2 cellular contexts compared by ENCODE assay signal in the genomic region with DNA sequence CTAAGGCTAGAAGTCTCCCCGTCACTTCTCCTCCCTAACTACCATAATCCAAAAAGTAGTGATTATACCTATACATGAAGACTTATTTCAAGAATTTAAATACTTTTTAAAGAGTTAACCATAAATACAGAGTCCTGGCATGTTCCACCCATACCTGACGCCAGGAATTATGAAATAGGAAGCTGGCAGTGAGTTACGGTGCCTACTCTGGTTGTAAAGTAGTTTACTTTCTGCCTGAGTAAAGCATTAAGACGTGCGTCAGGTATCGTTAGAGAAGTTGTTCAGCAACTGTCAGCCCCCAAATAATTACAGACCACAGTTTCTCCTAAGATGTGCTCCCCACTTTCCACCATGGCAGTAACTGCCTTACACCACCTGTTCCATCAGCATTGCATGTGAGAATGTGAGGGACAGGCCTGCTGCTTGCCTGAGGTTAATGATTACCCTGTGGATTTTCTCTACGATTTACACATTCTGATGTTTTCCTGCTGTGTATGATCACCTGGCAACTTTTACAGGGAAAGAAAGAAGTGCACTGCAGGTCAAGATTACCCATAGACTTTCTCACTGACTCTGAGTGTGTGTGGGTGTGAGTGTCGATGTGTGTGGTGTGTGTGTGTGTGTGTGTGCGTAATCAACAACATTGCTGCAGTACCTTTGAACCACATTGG.
A peak's percentile ranks its signal among the peaks of the same experiment; 100 is the strongest.
TF ChIP-seq lines count a peak whose summit lies in the region.

No MANE protein-coding gene starts in this region.

TF ChIP-seq in H1, 55 proteins besides CTCF, POLR2A, EP300 and RAD21:
- TF ChIP-seq EZH2 (IDR thresholded peaks at IDR 0.05; ENCODE audit: low read depth, low read length, severe bottlenecking) = no peak
- no peak for TF ChIP-seq YY1 (IDR thresholded peaks at IDR 0.05; ENCODE audit: low read depth, low read length)
- no peak for TF ChIP-seq ASH2L (IDR thresholded peaks at IDR 0.05; ENCODE audit: low read length)
- no peak for TF ChIP-seq NANOG (IDR thresholded peaks at IDR 0.05; ENCODE audit: insufficient read depth, low read depth, low read length, poor library complexity, severe bottlenecking)
- TF ChIP-seq CTBP2 (IDR thresholded peaks at IDR 0.05; ENCODE audit: borderline replicate concordance, insufficient read depth, insufficient read length, low read length) = no peak
- TF ChIP-seq RXRA (IDR thresholded peaks at IDR 0.05; ENCODE audit: insufficient read depth, low read depth, low read length) = no peak
- TF ChIP-seq CBX5 (IDR thresholded peaks at IDR 0.05; ENCODE audit: low read depth, low read length) = no peak
- TF ChIP-seq E2F6 (IDR thresholded peaks at IDR 0.05) = no peak
- no peak for TF ChIP-seq RFX5 (IDR thresholded peaks at IDR 0.05; ENCODE audit: borderline replicate concordance, low read depth, low read length)
- no peak for TF ChIP-seq PHF8 (conservative IDR thresholded peaks at IDR 0.05; ENCODE audit: low read depth, low read length)
- no peak for TF ChIP-seq KDM1A (IDR thresholded peaks at IDR 0.05; ENCODE audit: borderline replicate concordance, low read length)
- TF ChIP-seq SAP30 (IDR thresholded peaks at IDR 0.05; ENCODE audit: insufficient read depth, insufficient replicate concordance, low read length) = no peak
- no peak for TF ChIP-seq SIX5 (IDR thresholded peaks at IDR 0.05; ENCODE audit: low read depth, low read length)
- TF ChIP-seq RBBP5 (IDR thresholded peaks at IDR 0.05; ENCODE audit: borderline replicate concordance, low read depth, low read length) = no peak
- TF ChIP-seq BRCA1 (IDR thresholded peaks at IDR 0.05; ENCODE audit: low read depth, low read length) = no peak
- TF ChIP-seq ZNF274 (IDR thresholded peaks at IDR 0.05; ENCODE audit: borderline replicate concordance, extremely low read depth, low read length) = no peak
- TF ChIP-seq KDM4A (IDR thresholded peaks at IDR 0.05; ENCODE audit: low read depth, low read length, severe bottlenecking) = no peak
- no peak for TF ChIP-seq SP1 (IDR thresholded peaks at IDR 0.05; ENCODE audit: low read depth, low read length)
- TF ChIP-seq HDAC6 (IDR thresholded peaks at IDR 0.05; ENCODE audit: low read depth, low read length) = no peak
- TF ChIP-seq SIRT6 (IDR thresholded peaks at IDR 0.05; ENCODE audit: low read length) = no peak

TF ChIP-seq in HepG2, 621 proteins besides CTCF, POLR2A, EP300 and RAD21 (continues in another document):
- TF ChIP-seq SAP130 (CRISPR knock-in tag; IDR thresholded peaks at IDR 0.05; ENCODE audit: low read depth) = 0 out of 2 replicates have a peak, but pooled peaks have one; percentile 24
- TF ChIP-seq, protein P1, sequence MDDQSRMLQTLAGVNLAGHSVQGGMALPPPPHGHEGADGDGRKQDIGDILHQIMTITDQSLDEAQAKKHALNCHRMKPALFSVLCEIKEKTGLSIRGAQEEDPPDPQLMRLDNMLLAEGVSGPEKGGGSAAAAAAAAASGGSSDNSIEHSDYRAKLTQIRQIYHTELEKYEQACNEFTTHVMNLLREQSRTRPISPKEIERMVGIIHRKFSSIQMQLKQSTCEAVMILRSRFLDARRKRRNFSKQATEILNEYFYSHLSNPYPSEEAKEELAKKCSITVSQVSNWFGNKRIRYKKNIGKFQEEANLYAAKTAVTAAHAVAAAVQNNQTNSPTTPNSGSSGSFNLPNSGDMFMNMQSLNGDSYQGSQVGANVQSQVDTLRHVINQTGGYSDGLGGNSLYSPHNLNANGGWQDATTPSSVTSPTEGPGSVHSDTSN (CRISPR knock-in tag; IDR thresholded peaks at IDR 0.05; ENCODE audit: borderline replicate concordance) = no peak
- TF ChIP-seq, protein P2, sequence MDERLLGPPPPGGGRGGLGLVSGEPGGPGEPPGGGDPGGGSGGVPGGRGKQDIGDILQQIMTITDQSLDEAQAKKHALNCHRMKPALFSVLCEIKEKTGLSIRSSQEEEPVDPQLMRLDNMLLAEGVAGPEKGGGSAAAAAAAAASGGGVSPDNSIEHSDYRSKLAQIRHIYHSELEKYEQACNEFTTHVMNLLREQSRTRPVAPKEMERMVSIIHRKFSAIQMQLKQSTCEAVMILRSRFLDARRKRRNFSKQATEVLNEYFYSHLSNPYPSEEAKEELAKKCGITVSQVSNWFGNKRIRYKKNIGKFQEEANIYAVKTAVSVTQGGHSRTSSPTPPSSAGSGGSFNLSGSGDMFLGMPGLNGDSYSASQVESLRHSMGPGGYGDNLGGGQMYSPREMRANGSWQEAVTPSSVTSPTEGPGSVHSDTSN (CRISPR knock-in tag; IDR thresholded peaks at IDR 0.05) = peak; percentile 46; the same call in 1 of the 2 replicates
- no peak for TF ChIP-seq ZNF256 (CRISPR knock-in tag; conservative IDR thresholded peaks at IDR 0.05)
- TF ChIP-seq FOXP1 (IDR thresholded peaks at IDR 0.05) = no peak
- TF ChIP-seq FOXP1 (CRISPR knock-in tag; IDR thresholded peaks at IDR 0.05) = 0 out of 2 replicates have a peak, but pooled peaks have one; percentile 18
- no peak for TF ChIP-seq MAFK (conservative IDR thresholded peaks at IDR 0.05 in 1 of 2, IDR thresholded peaks at IDR 0.05 in 1 of 2; ENCODE audit: low read length in 2 of 2)
- no peak for TF ChIP-seq NR2F1 (CRISPR knock-in tag; IDR thresholded peaks at IDR 0.05)
- TF ChIP-seq HNF1B (CRISPR knock-in tag; IDR thresholded peaks at IDR 0.05) = peak; percentile 62; the same call in 1 of the 2 replicates
- TF ChIP-seq HNF1A (IDR thresholded peaks at IDR 0.05; ENCODE audit: low read depth) = peak; percentile 86
- TF ChIP-seq HNF1A (CRISPR knock-in tag; IDR thresholded peaks at IDR 0.05; ENCODE audit: borderline replicate concordance) = peak; percentile 74; the same call in 1 of the 2 replicates
- TF ChIP-seq XRCC5 (optimal IDR thresholded peaks at IDR 0.05; ENCODE audit: low read length) = peak; percentile 32
- peak; percentile 45 for TF ChIP-seq TEAD3 (CRISPR knock-in tag; optimal IDR thresholded peaks at IDR 0.05; ENCODE audit: borderline replicate concordance)
- TF ChIP-seq HDAC1 (CRISPR knock-in tag; IDR thresholded peaks at IDR 0.05) = peak; percentile 38; the same call in 1 of the 2 replicates
- TF ChIP-seq, protein P3, sequence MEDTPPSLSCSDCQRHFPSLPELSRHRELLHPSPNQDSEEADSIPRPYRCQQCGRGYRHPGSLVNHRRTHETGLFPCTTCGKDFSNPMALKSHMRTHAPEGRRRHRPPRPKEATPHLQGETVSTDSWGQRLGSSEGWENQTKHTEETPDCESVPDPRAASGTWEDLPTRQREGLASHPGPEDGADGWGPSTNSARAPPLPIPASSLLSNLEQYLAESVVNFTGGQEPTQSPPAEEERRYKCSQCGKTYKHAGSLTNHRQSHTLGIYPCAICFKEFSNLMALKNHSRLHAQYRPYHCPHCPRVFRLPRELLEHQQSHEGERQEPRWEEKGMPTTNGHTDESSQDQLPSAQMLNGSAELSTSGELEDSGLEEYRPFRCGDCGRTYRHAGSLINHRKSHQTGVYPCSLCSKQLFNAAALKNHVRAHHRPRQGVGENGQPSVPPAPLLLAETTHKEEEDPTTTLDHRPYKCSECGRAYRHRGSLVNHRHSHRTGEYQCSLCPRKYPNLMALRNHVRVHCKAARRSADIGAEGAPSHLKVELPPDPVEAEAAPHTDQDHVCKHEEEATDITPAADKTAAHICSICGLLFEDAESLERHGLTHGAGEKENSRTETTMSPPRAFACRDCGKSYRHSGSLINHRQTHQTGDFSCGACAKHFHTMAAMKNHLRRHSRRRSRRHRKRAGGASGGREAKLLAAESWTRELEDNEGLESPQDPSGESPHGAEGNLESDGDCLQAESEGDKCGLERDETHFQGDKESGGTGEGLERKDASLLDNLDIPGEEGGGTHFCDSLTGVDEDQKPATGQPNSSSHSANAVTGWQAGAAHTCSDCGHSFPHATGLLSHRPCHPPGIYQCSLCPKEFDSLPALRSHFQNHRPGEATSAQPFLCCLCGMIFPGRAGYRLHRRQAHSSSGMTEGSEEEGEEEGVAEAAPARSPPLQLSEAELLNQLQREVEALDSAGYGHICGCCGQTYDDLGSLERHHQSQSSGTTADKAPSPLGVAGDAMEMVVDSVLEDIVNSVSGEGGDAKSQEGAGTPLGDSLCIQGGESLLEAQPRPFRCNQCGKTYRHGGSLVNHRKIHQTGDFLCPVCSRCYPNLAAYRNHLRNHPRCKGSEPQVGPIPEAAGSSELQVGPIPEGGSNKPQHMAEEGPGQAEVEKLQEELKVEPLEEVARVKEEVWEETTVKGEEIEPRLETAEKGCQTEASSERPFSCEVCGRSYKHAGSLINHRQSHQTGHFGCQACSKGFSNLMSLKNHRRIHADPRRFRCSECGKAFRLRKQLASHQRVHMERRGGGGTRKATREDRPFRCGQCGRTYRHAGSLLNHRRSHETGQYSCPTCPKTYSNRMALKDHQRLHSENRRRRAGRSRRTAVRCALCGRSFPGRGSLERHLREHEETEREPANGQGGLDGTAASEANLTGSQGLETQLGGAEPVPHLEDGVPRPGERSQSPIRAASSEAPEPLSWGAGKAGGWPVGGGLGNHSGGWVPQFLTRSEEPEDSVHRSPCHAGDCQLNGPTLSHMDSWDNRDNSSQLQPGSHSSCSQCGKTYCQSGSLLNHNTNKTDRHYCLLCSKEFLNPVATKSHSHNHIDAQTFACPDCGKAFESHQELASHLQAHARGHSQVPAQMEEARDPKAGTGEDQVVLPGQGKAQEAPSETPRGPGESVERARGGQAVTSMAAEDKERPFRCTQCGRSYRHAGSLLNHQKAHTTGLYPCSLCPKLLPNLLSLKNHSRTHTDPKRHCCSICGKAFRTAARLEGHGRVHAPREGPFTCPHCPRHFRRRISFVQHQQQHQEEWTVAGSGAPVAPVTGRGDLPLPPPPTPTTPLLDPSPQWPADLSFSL (CRISPR knock-in tag; IDR thresholded peaks at IDR 0.05) = peak; percentile 83
- TF ChIP-seq HOXD1 (CRISPR knock-in tag; IDR thresholded peaks at IDR 0.05) = 0 out of 2 replicates have a peak, but pooled peaks have one; percentile 40
- 0 out of 2 replicates have a peak, but pooled peaks have one; percentile 23 for TF ChIP-seq GATAD2A (CRISPR knock-in tag; IDR thresholded peaks at IDR 0.05)
- 0 out of 2 replicates have a peak, but pooled peaks have one; percentile 18 for TF ChIP-seq ZMYM4 (CRISPR knock-in tag; IDR thresholded peaks at IDR 0.05)
- TF ChIP-seq AHDC1 (CRISPR knock-in tag; IDR thresholded peaks at IDR 0.05; ENCODE audit: borderline replicate concordance) = peak; percentile 29; the same call in 1 of the 2 replicates
